ENCODE assay signal across 1 cellular context in genomic region chr15:40104865-40105516, GRCh38.
TF ChIP-seq lines count a peak whose summit lies in the region.

No MANE protein-coding gene starts in this region.

TF ChIP-seq in K562, 482 proteins besides CTCF, POLR2A, EP300 and RAD21 (continued from another document and continues in another):
- TF ChIP-seq CTCFL (IDR thresholded peaks at IDR 0.05; ENCODE audit: borderline replicate concordance, insufficient read depth, low read depth, low read length, poor library complexity, severe bottlenecking): peak; percentile 61
- TF ChIP-seq ZNF175 (CRISPR knock-in tag; IDR thresholded peaks at IDR 0.05; ENCODE audit: low read depth): 0 out of 2 replicates have a peak, but pooled peaks have one; percentile 33
- TF ChIP-seq SP1 (CRISPR knock-in tag; IDR thresholded peaks at IDR 0.05): peak; percentile 42; the same call in 1 of the 2 replicates
- TF ChIP-seq SMARCE1 (IDR thresholded peaks at IDR 0.05): peak; percentile 36; the same call in 1 of the 2 replicates
- no peak for TF ChIP-seq ZNF431 (CRISPR knock-in tag; IDR thresholded peaks at IDR 0.05)
- TF ChIP-seq CBFA2T2 (conservative IDR thresholded peaks at IDR 0.05): no peak
- TF ChIP-seq GABPB1 (CRISPR knock-in tag; IDR thresholded peaks at IDR 0.05): 0 out of 2 replicates have a peak, but pooled peaks have one; percentile 36
- peak; percentile 70; the same call in 1 of the 2 replicates for TF ChIP-seq MTA3 (IDR thresholded peaks at IDR 0.05; ENCODE audit: borderline replicate concordance)
- no peak for TF ChIP-seq KLF6 (CRISPR knock-in tag; IDR thresholded peaks at IDR 0.05; ENCODE audit: borderline replicate concordance)
- no peak for TF ChIP-seq MITF (IDR thresholded peaks at IDR 0.05)
- TF ChIP-seq ZNF124 (CRISPR knock-in tag; IDR thresholded peaks at IDR 0.05): no peak
- TF ChIP-seq SOX6 (IDR thresholded peaks at IDR 0.05): peak; percentile 50; the same call in 1 of the 2 replicates
- no peak for TF ChIP-seq NCOA1 (IDR thresholded peaks at IDR 0.05; ENCODE audit: low read depth)
- peak; percentile 65; the same call in 1 of the 2 replicates for TF ChIP-seq ZNF584 (CRISPR knock-in tag; IDR thresholded peaks at IDR 0.05; ENCODE audit: low read depth)
- no peak for TF ChIP-seq ZFP1 (CRISPR knock-in tag; IDR thresholded peaks at IDR 0.05)
- no peak for TF ChIP-seq NCOR1 (IDR thresholded peaks at IDR 0.05)
- no peak for TF ChIP-seq CHD2 (IDR thresholded peaks at IDR 0.05; ENCODE audit: low read depth, low read length)
- no peak for TF ChIP-seq ZKSCAN8 (CRISPR knock-in tag; IDR thresholded peaks at IDR 0.05)
- TF ChIP-seq MAX (CRISPR knock-in tag; IDR thresholded peaks at IDR 0.05): no peak
- peak; percentile 41; the same call in 1 of the 2 replicates for TF ChIP-seq BCOR (IDR thresholded peaks at IDR 0.05)
- TF ChIP-seq ZNF12 (CRISPR knock-in tag; IDR thresholded peaks at IDR 0.05): 0 out of 2 replicates have a peak, but pooled peaks have one; percentile 15
- TF ChIP-seq HINFP (tag; conservative IDR thresholded peaks at IDR 0.05; ENCODE audit: low read depth): no peak
- no peak; the same call in 1 of the 2 replicates for TF ChIP-seq RNF2 (IDR thresholded peaks at IDR 0.05)
- 0 out of 4 replicates have a peak, but pooled peaks of 1 of the 2 experiments have one; percentile 20 for TF ChIP-seq BCLAF1 (IDR thresholded peaks at IDR 0.05; ENCODE audit: borderline replicate concordance in 1 of 2, control insufficient read depth in 1 of 2, low read depth in 2 of 2, low read length in 1 of 2)
- peak; percentile 84 for TF ChIP-seq XRCC5 (IDR thresholded peaks at IDR 0.05; ENCODE audit: low read depth, low read length)
- peak; percentile 96 for TF ChIP-seq RB1 (IDR thresholded peaks at IDR 0.05; ENCODE audit: low read depth)
- TF ChIP-seq CSDE1 (IDR thresholded peaks at IDR 0.05): no peak
- TF ChIP-seq ZNF263 (CRISPR knock-in tag; IDR thresholded peaks at IDR 0.05; ENCODE audit: borderline replicate concordance): peak; percentile 45; the same call in 1 of the 2 replicates
- no peak for TF ChIP-seq NCOA2 (IDR thresholded peaks at IDR 0.05; ENCODE audit: partially characterized antibody in 2 of 2)
- TF ChIP-seq SMC3 (conservative IDR thresholded peaks at IDR 0.05; ENCODE audit: insufficient read depth, low read depth, low read length): peak; percentile 60
- peak in 1 of 2 experiments; percentile 47; a peak in 2 of 4 replicates for TF ChIP-seq MNT (conservative IDR thresholded peaks at IDR 0.05)
- TF ChIP-seq YY1 (IDR thresholded peaks at IDR 0.05; ENCODE audit: borderline replicate concordance in 1 of 3, control insufficient read depth in 1 of 3, extremely low read depth in 1 of 3, insufficient read depth in 3 of 3, insufficient read length in 1 of 3, insufficient replicate concordance in 2 of 3, low read depth in 1 of 3, low read length in 2 of 3): peak in 2 of 3 experiments; percentile 44 to 47
- no peak for TF ChIP-seq REST (CRISPR knock-in tag; IDR thresholded peaks at IDR 0.05; ENCODE audit: low read depth)
- TF ChIP-seq TCF15 (CRISPR knock-in tag; IDR thresholded peaks at IDR 0.05): no peak
- TF ChIP-seq ZNF592 (IDR thresholded peaks at IDR 0.05): peak; percentile 80
- no peak for TF ChIP-seq CREB3L1 (IDR thresholded peaks at IDR 0.05; ENCODE audit: borderline replicate concordance, low read depth)
- 0 out of 2 replicates have a peak, but pooled peaks have one; percentile 20 for TF ChIP-seq POLR2AphosphoS5 (IDR thresholded peaks at IDR 0.05; ENCODE audit: control insufficient read depth, insufficient read depth, low read depth, low read length)
- TF ChIP-seq ZNF764 (CRISPR knock-in tag; IDR thresholded peaks at IDR 0.05; ENCODE audit: low read depth): no peak
- TF ChIP-seq CBX3 (IDR thresholded peaks at IDR 0.05; ENCODE audit: borderline replicate concordance in 1 of 2, low read length in 2 of 2): no peak
- TF ChIP-seq NCOA6 (IDR thresholded peaks at IDR 0.05): no peak
- 0 out of 2 replicates have a peak, but pooled peaks have one; percentile 44 for TF ChIP-seq SMARCC2 (IDR thresholded peaks at IDR 0.05; ENCODE audit: low read depth)
